Comparison of ENCODE assay signal across 8 cellular contexts in genomic region chr2:1744446-1745170, GRCh38. TPM values are rescaled to one million over a fixed set of nuclear protein-coding genes. Genes with fewer than 3 reads are reported as not detected.
DNase-seq lines count a peak whose midpoint lies in the region; ATAC-seq and TF ChIP-seq lines count a peak whose summit lies in the region.

PXDN (minus strand) TSS chr2:1744515; CDS start chr2:1744455, 60 bp downstream.

- peaks cover 12% of the 10 kb centered on the region for H3K4me1 ChIP-seq in psoas muscle

- no peaks in the 10 kb centered on the region for H3K36me3 Mint-ChIP-seq in activated CD4-positive, alpha-beta T cell treated with anti-CD3 and anti-CD28 coated beads, Interleukin-2, amount 10 ng/mL, durations not matched to agents 7 days and 5 days (ENCODE audit: low read depth)
- no peaks in the 10 kb centered on the region for H3K36me3 Mint-ChIP-seq in activated T-helper 2 cell treated with anti-CD3 and anti-CD28 coated beads, Interferon-gamma antibody, Interleukin-2, Interleukin-4, amounts not matched to agents 10 μg/mL and 5 μg/mL and 100 μg/mL, durations not matched to agents 14 hours and 24 hours and 36 hours (ENCODE audit: low read depth)

- CTCF ChIA-PET in activated CD4-positive, alpha-beta T cell treated with anti-CD3 and anti-CD28 coated beads, Interleukin-2, amount 10 ng/mL, durations not matched to agents 7 days and 5 days (lab: Charles Lee): no interaction called here

- no peaks in the 10 kb centered on the region for H3K9me3 Mint-ChIP-seq in activated CD4-positive, alpha-beta T cell treated with anti-CD3 and anti-CD28 coated beads, Interleukin-2, amount 10 ng/mL, durations not matched to agents 7 days and 5 days
- no peaks in the 10 kb centered on the region for H3K9me3 Mint-ChIP-seq in activated T-helper 2 cell treated with anti-CD3 and anti-CD28 coated beads, Interferon-gamma antibody, Interleukin-2, Interleukin-4, amounts not matched to agents 10 μg/mL and 5 μg/mL and 100 μg/mL, durations not matched to agents 14 hours and 24 hours and 36 hours

- DNase-seq in activated CD4-positive, alpha-beta T cell treated with anti-CD3 and anti-CD28 coated beads, Interleukin-2, amount 10 ng/mL, durations not matched to agents 7 days and 5 days: no peak
- no peak for DNase-seq in activated CD4-positive, alpha-beta T cell treated with anti-CD3 and anti-CD28 coated beads, Interleukin-2, amount 50 U/mL, for 1 hour
- DNase-seq in activated T-helper 2 cell treated with anti-CD3 and anti-CD28 coated beads, Interferon-gamma antibody, Interleukin-2, Interleukin-4, amounts not matched to agents 10 μg/mL and 5 μg/mL and 100 μg/mL, durations not matched to agents 14 hours and 24 hours and 36 hours (ENCODE audit: low spot score): peak; percentile 4
- DNase-seq in left cardiac atrium (peak; percentile 73), psoas muscle (peak; percentile 79), LoVo (ENCODE audit: low spot score) (no peak)
- DNase-seq in effector CD4-positive, alpha-beta T cell: no peak

- POLR2A ChIA-PET in activated CD4-positive, alpha-beta T cell treated with anti-CD3 and anti-CD28 coated beads, Interleukin-2, amount 10 ng/mL, durations not matched to agents 7 days and 5 days (lab: Charles Lee): no interaction called here

- peak; percentile 78 to 79 for ATAC-seq in left cardiac atrium
- ATAC-seq in psoas muscle: peak; percentile 41 to 66 (median 58)
- ATAC-seq in HG03354 (IDR thresholded peaks at IDR 0.05; ENCODE audit: poor library complexity, severe bottlenecking, unreplicated experiment): no peak

- WGBS in psoas muscle, 3 donors: 1% methylated on average over 53 to 71 of the region's 71 CpGs

- intact Hi-C loops in activated T-helper 2 cell treated with anti-CD3 and anti-CD28 coated beads, Interferon-gamma antibody, Interleukin-2, Interleukin-4, amounts not matched to agents 10 μg/mL and 5 μg/mL and 100 μg/mL, durations not matched to agents 14 hours and 24 hours and 36 hours (cut with micrococcal nuclease): no loop called here
- intact Hi-C loops in left cardiac atrium (cut with DNase I) (loop anchor here (5.0 to 10.0 kb wide), 3 partner anchors 92 to 152 kb away; no protein-coding TSS in a partner anchor), psoas muscle (cut with DNase I) (loop anchor here in 1 of 2 donors (5.0 kb wide), 3 partner anchors 73 to 152 kb away; no protein-coding TSS in a partner anchor)

- no peaks in the 10 kb centered on the region for H3K36me3 ChIP-seq in psoas muscle (ENCODE audit: insufficient read depth in 1 of 2, low read depth in 1 of 2)

- H3K27ac ChIP-seq in psoas muscle: peak within 1 kb of the TSS; percentile 71

- no peak within 1 kb of the TSS for H3K27ac Mint-ChIP-seq in activated CD4-positive, alpha-beta T cell treated with anti-CD3 and anti-CD28 coated beads, Interleukin-2, amount 10 ng/mL, durations not matched to agents 7 days and 5 days
- no peak within 1 kb of the TSS for H3K27ac Mint-ChIP-seq in activated T-helper 2 cell treated with anti-CD3 and anti-CD28 coated beads, Interferon-gamma antibody, Interleukin-2, Interleukin-4, amounts not matched to agents 10 μg/mL and 5 μg/mL and 100 μg/mL, durations not matched to agents 14 hours and 24 hours and 36 hours

- H3K9me3 ChIP-seq in psoas muscle: no peaks in the 10 kb centered on the region

- peaks cover 0 to 61% (median 6%) of the 10 kb centered on the region in 3 donors for H3K27me3 ChIP-seq in psoas muscle (ENCODE audit: insufficient read depth in 3 of 3, low read length in 2 of 3)

- peaks cover 8% of the 10 kb centered on the region for H3K4me1 Mint-ChIP-seq in activated CD4-positive, alpha-beta T cell treated with anti-CD3 and anti-CD28 coated beads, Interleukin-2, amount 10 ng/mL, durations not matched to agents 7 days and 5 days
- no peaks in the 10 kb centered on the region for H3K4me1 Mint-ChIP-seq in activated T-helper 2 cell treated with anti-CD3 and anti-CD28 coated beads, Interferon-gamma antibody, Interleukin-2, Interleukin-4, amounts not matched to agents 10 μg/mL and 5 μg/mL and 100 μg/mL, durations not matched to agents 14 hours and 24 hours and 36 hours (ENCODE audit: low read depth)

- peak within 1 kb of the TSS; percentile 29 for H3K4me3 Mint-ChIP-seq in activated CD4-positive, alpha-beta T cell treated with anti-CD3 and anti-CD28 coated beads, Interleukin-2, amount 10 ng/mL, durations not matched to agents 7 days and 5 days
- peak within 1 kb of the TSS; percentile 47 for H3K4me3 Mint-ChIP-seq in activated T-helper 2 cell treated with anti-CD3 and anti-CD28 coated beads, Interferon-gamma antibody, Interleukin-2, Interleukin-4, amounts not matched to agents 10 μg/mL and 5 μg/mL and 100 μg/mL, durations not matched to agents 14 hours and 24 hours and 36 hours (ENCODE audit: low read depth)

- peak within 1 kb of the TSS; percentile 69 for H3K4me3 ChIP-seq in psoas muscle

- no peak for TF ChIP-seq CTCF in psoas muscle (IDR thresholded peaks at IDR 0.05)

- peaks cover 36% of the 10 kb centered on the region for H3K27me3 Mint-ChIP-seq in activated CD4-positive, alpha-beta T cell treated with anti-CD3 and anti-CD28 coated beads, Interleukin-2, amount 10 ng/mL, durations not matched to agents 7 days and 5 days
- peaks cover 38% of the 10 kb centered on the region for H3K27me3 Mint-ChIP-seq in activated T-helper 2 cell treated with anti-CD3 and anti-CD28 coated beads, Interferon-gamma antibody, Interleukin-2, Interleukin-4, amounts not matched to agents 10 μg/mL and 5 μg/mL and 100 μg/mL, durations not matched to agents 14 hours and 24 hours and 36 hours (ENCODE audit: low read depth)

RNA-seq across cellular contexts. Expression of gene PXDN, which starts in this region (rescaled TPM):
- total RNA-seq in activated CD4-positive, alpha-beta T cell treated with anti-CD3 and anti-CD28 coated beads, Interleukin-2, amount 10 ng/mL, durations not matched to agents 7 days and 5 days: under 1 TPM; 0.20 to 0.58 TPM
- total RNA-seq in activated T-helper 2 cell treated with anti-CD3 and anti-CD28 coated beads, Interferon-gamma antibody, Interleukin-2, Interleukin-4, amounts not matched to agents 10 μg/mL and 5 μg/mL and 100 μg/mL, durations not matched to agents 14 hours and 24 hours and 36 hours: 2.0 and 2.3 TPM in 2 replicates
- total RNA-seq in left cardiac atrium (10 to 100 TPM; 34.8 to 46.0 TPM), psoas muscle (10 to 100 TPM in 3 of 4 donors, 1 to 10 TPM in 1; 8.5 to 15.4 (median 12.6) TPM)
- 1 to 10 TPM; 4.1 to 9.4 (median 4.8) TPM for polyA plus RNA-seq in psoas muscle

Comparison
In these comparisons a context has a peak if more than half of its experiments do, and no peak if none do; other contexts are left out.
1. DNase-seq: peak in activated T-helper 2 cell treated with anti-CD3 and anti-CD28 coated beads, Interferon-gamma antibody, Interleukin-2, Interleukin-4, amounts not matched to agents 10 μg/mL and 5 μg/mL and 100 μg/mL, durations not matched to agents 14 hours and 24 hours and 36 hours (single experiment), left cardiac atrium (single experiment) and psoas muscle (2 of 2); none in activated CD4-positive, alpha-beta T cell treated with anti-CD3 and anti-CD28 coated beads, Interleukin-2, amount 10 ng/mL, durations not matched to agents 7 days and 5 days (single experiment), activated CD4-positive, alpha-beta T cell treated with anti-CD3 and anti-CD28 coated beads, Interleukin-2, amount 50 U/mL, for 1 hour (single experiment), effector CD4-positive, alpha-beta T cell (single experiment) and LoVo (single experiment).